In genomic region chr7:47534322-47535032, GRCh38 we compare ENCODE assay signal across 2 cellular contexts.
TF ChIP-seq lines count a peak whose summit lies in the region.

No MANE protein-coding gene starts in this region.

TF ChIP-seq in HCT116, 20 proteins besides CTCF, POLR2A, EP300 and RAD21 (continued from another document):
- TF ChIP-seq REST (IDR thresholded peaks at IDR 0.05; ENCODE audit: low read depth) (no peak), YY1 (IDR thresholded peaks at IDR 0.05; ENCODE audit: extremely low read depth, insufficient replicate concordance, low read depth, low read length) (no peak), ELF1 (IDR thresholded peaks at IDR 0.05; ENCODE audit: borderline replicate concordance, low read depth) (no peak), SP1 (IDR thresholded peaks at IDR 0.05; ENCODE audit: low read depth) (no peak), EZH2phosphoT487 (IDR thresholded peaks at IDR 0.05; ENCODE audit: borderline replicate concordance) (no peak), SIN3A (IDR thresholded peaks at IDR 0.05; ENCODE audit: low read depth) (no peak), ZBTB33 (IDR thresholded peaks at IDR 0.05; ENCODE audit: extremely low read depth, insufficient replicate concordance, low read length) (no peak), ATF3 (IDR thresholded peaks at IDR 0.05) (no peak), EZH2 (IDR thresholded peaks at IDR 0.05) (no peak), POLR2AphosphoS5 (IDR thresholded peaks at IDR 0.05; ENCODE audit: low read depth, low read length) (no peak)

TF ChIP-seq in SK-N-SH, 30 proteins besides CTCF, POLR2A, EP300 and RAD21 (continued from another document):
- TF ChIP-seq PBX3 (IDR thresholded peaks at IDR 0.05) (no peak), RXRA (IDR thresholded peaks at IDR 0.05; ENCODE audit: borderline replicate concordance, low read depth) (no peak), GABPA (IDR thresholded peaks at IDR 0.05; ENCODE audit: low read depth) (no peak), MEF2A (IDR thresholded peaks at IDR 0.05; ENCODE audit: borderline replicate concordance, low read depth) (no peak), USF1 (IDR thresholded peaks at IDR 0.05; ENCODE audit: borderline replicate concordance, low read depth) (no peak), FOSL2 (IDR thresholded peaks at IDR 0.05; ENCODE audit: borderline replicate concordance, low read depth) (no peak), TAF1 (IDR thresholded peaks at IDR 0.05; ENCODE audit: borderline replicate concordance, low read depth, low read length) (no peak), GATA2 (CRISPR knock-in tag; IDR thresholded peaks at IDR 0.05) (no peak), IRF3 (IDR thresholded peaks at IDR 0.05; ENCODE audit: low read depth, low read length) (no peak), JUND (IDR thresholded peaks at IDR 0.05) (no peak), TCF12 (IDR thresholded peaks at IDR 0.05) (no peak), FOXM1 (IDR thresholded peaks at IDR 0.05; ENCODE audit: low read depth) (no peak)
